ENCODE assay signal across 24 cellular contexts in genomic region chr1:72777918-72778317, GRCh38.
DNase-seq lines count a peak whose midpoint lies in the region; ATAC-seq and TF ChIP-seq lines count a peak whose summit lies in the region.
"Had no signal": no experiment of that assay in that cellular context is flagged by ENCODE, and none has a peak within 500 bp of the region (broad histone marks: within the 10 kb centered on the region; RNA-seq: fewer than 3 reads in every experiment).

No MANE protein-coding gene starts in this region.

- H3K27me3 ChIP-seq in thoracic aorta (replicated peaks; ENCODE audit: insufficient read depth) (no peaks in the 10 kb centered on the region), PC-9 (ENCODE audit: insufficient read depth, low read depth) (no peaks in the 10 kb centered on the region)
- H3K27me3 ChIP-seq: breast epithelium, esophagus squamous epithelium, tibial nerve had no signal

- H3K27me3 Mint-ChIP-seq in activated naive CD8-positive, alpha-beta T cell treated with anti-CD3 and anti-CD28 coated beads for 36 hours, result no peaks in the 10 kb centered on the region
- H3K27me3 Mint-ChIP-seq: naive B cell; stimulated activated naive CD8-positive, alpha-beta T cell treated with anti-CD3 and anti-CD28 coated beads, Interleukin-15, amount 100 ng/mL, for 72 hours had no signal

- DNase-seq in G401 (ENCODE audit: low spot score) (peak; percentile 9), astrocyte of the hippocampus (ENCODE audit: low read depth, low spot score) (peak; percentile 62), fibroblast of pulmonary artery (ENCODE audit: low read depth) (peak; percentile 1), thoracic aorta (ENCODE audit: low spot score) (no peak), middle frontal gyrus (ENCODE audit: extremely low spot score, low spot score) (no peak), PC-9 (no peak)
- DNase-seq in activated naive CD8-positive, alpha-beta T cell treated with anti-CD3 and anti-CD28 coated beads for 36 hours, result no peak
- DNase-seq: activated CD4-positive, alpha-beta T cell treated with anti-CD3 and anti-CD28 coated beads for 1 hour; activated CD8-positive, alpha-beta memory T cell treated with anti-CD3 and anti-CD28 coated beads for 24 hours; activated gamma-delta T cell; activated T-cell treated with anti-CD3 and anti-CD28 coated beads, Interleukin-2, amount 50 U/mL, for 1 hour; cortex of kidney; DND-41; esophagus squamous epithelium; MV-4-11; naive B cell; NCI-H446 treated with DMSO at 0.1 percent for 48 hours; occipital lobe; Right ventricle myocardium superior; stimulated activated naive CD8-positive, alpha-beta T cell treated with anti-CD3 and anti-CD28 coated beads, Interleukin-15, amount 100 ng/mL, for 72 hours had no signal

- H3K27ac Mint-ChIP-seq in activated naive CD8-positive, alpha-beta T cell treated with anti-CD3 and anti-CD28 coated beads for 36 hours, result no peak overlapping the region
- H3K27ac Mint-ChIP-seq: naive B cell; stimulated activated naive CD8-positive, alpha-beta T cell treated with anti-CD3 and anti-CD28 coated beads, Interleukin-15, amount 100 ng/mL, for 72 hours had no signal

- H3K4me3 ChIP-seq in fibroblast of pulmonary artery (replicated peaks; ENCODE audit: low read depth, low read length) (no peak overlapping the region), thoracic aorta (peak overlapping the region; percentile 20), PC-9 (no peak overlapping the region)
- H3K4me3 ChIP-seq: breast epithelium, esophagus squamous epithelium, skin epidermis, tibial nerve had no signal

- peaks cover 4% of the 10 kb centered on the region for H3K9me3 ChIP-seq in thoracic aorta
- H3K9me3 ChIP-seq in PC-9 (ENCODE audit: insufficient read depth, low read depth), result no peaks in the 10 kb centered on the region
- H3K9me3 ChIP-seq: breast epithelium, esophagus squamous epithelium, tibial nerve had no signal

- intact Hi-C loops in PC-9 (cut with micrococcal nuclease; ENCODE audit: unreplicated experiment), result loop anchor here (1.0 kb wide), 1 partner anchor 10 kb away; no protein-coding TSS in a partner anchor

- no peaks in the 10 kb centered on the region for H3K36me3 ChIP-seq in thoracic aorta
- no peaks in the 10 kb centered on the region for H3K36me3 ChIP-seq in PC-9 (ENCODE audit: low read depth)
- H3K36me3 ChIP-seq: breast epithelium, esophagus squamous epithelium, tibial nerve had no signal

- in situ Hi-C loops in G401 (cut with HindIII; ENCODE audit: low sequenced_read_pairs), result no loop called here

- H3K4me3 Mint-ChIP-seq in activated naive CD8-positive, alpha-beta T cell treated with anti-CD3 and anti-CD28 coated beads for 36 hours, result no peak overlapping the region
- H3K4me3 Mint-ChIP-seq: naive B cell; stimulated activated naive CD8-positive, alpha-beta T cell treated with anti-CD3 and anti-CD28 coated beads, Interleukin-15, amount 100 ng/mL, for 72 hours had no signal

- ATAC-seq in thoracic aorta (ENCODE audit: insufficient number of reproducible peaks, low FRiP score, low read depth), result no peak
- ATAC-seq: left lobe of liver; stimulated activated naive CD8-positive, alpha-beta T cell treated with anti-CD3 and anti-CD28 coated beads, Interleukin-15, amount 100 ng/mL, for 72 hours had no signal

- no peaks in the 10 kb centered on the region for H3F3A ChIP-seq in PC-9 (ENCODE audit: insufficient read depth, low read depth)

- no peaks in the 10 kb centered on the region for H3K9me2 ChIP-seq in PC-9 (ENCODE audit: insufficient read depth)

- no peak overlapping the region for H2AFZ ChIP-seq in PC-9

- no peaks in the 10 kb centered on the region for H3K79me2 ChIP-seq in PC-9 (ENCODE audit: low read depth)

- no peaks in the 10 kb centered on the region for H3K4me1 Mint-ChIP-seq in activated naive CD8-positive, alpha-beta T cell treated with anti-CD3 and anti-CD28 coated beads for 36 hours
- H3K4me1 Mint-ChIP-seq: naive B cell; stimulated activated naive CD8-positive, alpha-beta T cell treated with anti-CD3 and anti-CD28 coated beads, Interleukin-15, amount 100 ng/mL, for 72 hours had no signal

- H3K4me1 ChIP-seq in thoracic aorta (ENCODE audit: control insufficient read depth in 1 of 2, low read depth in 2 of 2) (peaks cover 4 to 14% of the 10 kb centered on the region in 2 donors), PC-9 (replicated peaks; ENCODE audit: insufficient read depth) (no peaks in the 10 kb centered on the region)
- H3K4me1 ChIP-seq: breast epithelium, esophagus squamous epithelium, tibial nerve had no signal

- H3K36me3 Mint-ChIP-seq in activated naive CD8-positive, alpha-beta T cell treated with anti-CD3 and anti-CD28 coated beads for 36 hours, result no peaks in the 10 kb centered on the region
- H3K36me3 Mint-ChIP-seq: naive B cell had no signal

- no peaks in the 10 kb centered on the region for H4K20me1 ChIP-seq in PC-9 (ENCODE audit: insufficient read depth)

- POLR2A ChIA-PET in PC-9 (lab: Charles Lee; ENCODE audit: unreplicated experiment), result no interaction called here

- TF ChIP-seq CTCF in fibroblast of pulmonary artery (IDR thresholded peaks at IDR 0.05; ENCODE audit: low read length, missing control alignments) (no peak), thoracic aorta (IDR thresholded peaks at IDR 0.05) (no peak), PC-9 (conservative IDR thresholded peaks at IDR 0.05) (no peak)

- CTCF ChIA-PET in PC-9 (lab: Charles Lee), result no interaction called here

- peak overlapping the region; percentile 13 to 71 for H3K27ac ChIP-seq in thoracic aorta
- H3K27ac ChIP-seq in PC-9, result no peak overlapping the region
- H3K27ac ChIP-seq: breast epithelium, esophagus squamous epithelium, skin epidermis, tibial nerve had no signal

- BruUV-seq in PC-9 (replicated peaks; lab: Mats Ljungman, UMichigan), result no TSS peak

- peaks cover 6% of the 10 kb centered on the region for H3K9me3 Mint-ChIP-seq in activated naive CD8-positive, alpha-beta T cell treated with anti-CD3 and anti-CD28 coated beads for 36 hours

- no peak overlapping the region for H3K4me2 ChIP-seq in PC-9

Comparison
In these comparisons a context has a peak if more than half of its experiments do, and no peak if none do; other contexts are left out.
1. DNase-seq: peak in G401 (single experiment), astrocyte of the hippocampus (single experiment) and fibroblast of pulmonary artery (single experiment); none in thoracic aorta (single experiment), middle frontal gyrus (single experiment), PC-9 (0 of 2) and activated naive CD8-positive, alpha-beta T cell treated with anti-CD3 and anti-CD28 coated beads for 36 hours (single experiment).